Comparison of ENCODE assay signal across 3 cellular contexts in genomic region chr12:46472144-46472705, GRCh38.
TF ChIP-seq lines count a peak whose summit lies in the region.

No MANE protein-coding gene starts in this region.

TF ChIP-seq in A549, 52 proteins besides CTCF, POLR2A, EP300 and RAD21:
- TF ChIP-seq SREBF2 (IDR thresholded peaks at IDR 0.05) (no peak), CEBPB (IDR thresholded peaks at IDR 0.05) (no peak), HOXB13 (CRISPR knock-in tag; IDR thresholded peaks at IDR 0.05; ENCODE audit: low read depth) (0 out of 2 replicates have a peak, but pooled peaks have one; percentile 37), NR3C1 (IDR thresholded peaks at IDR 0.05) (no peak), EHMT2 (IDR thresholded peaks at IDR 0.05; ENCODE audit: low read depth) (no peak)

TF ChIP-seq in IMR-90, 13 proteins besides CTCF, POLR2A, EP300 and RAD21:
- TF ChIP-seq NFE2L2 (IDR thresholded peaks at IDR 0.05; ENCODE audit: low read depth, low read length) (no peak), CEBPB (IDR thresholded peaks at IDR 0.05; ENCODE audit: low read depth, low read length) (no peak), SMC3 (IDR thresholded peaks at IDR 0.05; ENCODE audit: low read depth, low read length) (no peak), MXI1 (IDR thresholded peaks at IDR 0.05; ENCODE audit: borderline replicate concordance, low read depth, low read length) (no peak), USF2 (IDR thresholded peaks at IDR 0.05; ENCODE audit: low read depth, low read length) (no peak), ELK1 (IDR thresholded peaks at IDR 0.05; ENCODE audit: borderline replicate concordance, low read depth, low read length) (no peak), MAFK (IDR thresholded peaks at IDR 0.05; ENCODE audit: low read depth, low read length) (no peak), MAZ (IDR thresholded peaks at IDR 0.05; ENCODE audit: borderline replicate concordance, low read depth, low read length) (no peak), CHD1 (IDR thresholded peaks at IDR 0.05; ENCODE audit: low read depth, low read length) (no peak), RFX5 (IDR thresholded peaks at IDR 0.05; ENCODE audit: low read depth, low read length) (no peak), FOS (IDR thresholded peaks at IDR 0.05; ENCODE audit: low read depth, low read length) (no peak), BHLHE40 (IDR thresholded peaks at IDR 0.05; ENCODE audit: low read depth, low read length) (no peak)
TF ChIP-seq in IMR-90: peak in this region for 0.

TF ChIP-seq in endothelial cell of umbilical vein, 7 proteins besides CTCF, POLR2A, EP300 and RAD21:
- no peak for TF ChIP-seq POLR2AphosphoS5 (IDR thresholded peaks at IDR 0.05; ENCODE audit: insufficient read depth, low read depth, low read length)
- TF ChIP-seq JUN (IDR thresholded peaks at IDR 0.05; ENCODE audit: borderline replicate concordance, insufficient read depth, insufficient read length, low read depth): no peak
- no peak for TF ChIP-seq GATA2 (IDR thresholded peaks at IDR 0.05; ENCODE audit: insufficient read depth, insufficient read length, low read depth, low read length)
- no peak for TF ChIP-seq MAX (IDR thresholded peaks at IDR 0.05; ENCODE audit: insufficient read depth, insufficient read length)
- no peak for TF ChIP-seq FOS (IDR thresholded peaks at IDR 0.05; ENCODE audit: borderline replicate concordance, insufficient read depth, low read length)
- no peak for TF ChIP-seq MYC (IDR thresholded peaks at IDR 0.05; ENCODE audit: low read depth, low read length)
- no peak for TF ChIP-seq EZH2 (IDR thresholded peaks at IDR 0.05; ENCODE audit: borderline replicate concordance, low read depth, low read length, severe bottlenecking)
